Comparison of ENCODE assay signal across 9 cellular contexts in genomic region chr9:95087659-95088242, GRCh38.
DNase-seq lines count a peak whose midpoint lies in the region; ATAC-seq and TF ChIP-seq lines count a peak whose summit lies in the region.
"Had no signal": no experiment of that assay in that cellular context is flagged by ENCODE, and none has a peak within 500 bp of the region (broad histone marks: within the 10 kb centered on the region; RNA-seq: fewer than 3 reads in every experiment).

No MANE protein-coding gene starts in this region.

- peaks cover 4% of the 10 kb centered on the region for H3K4me1 Mint-ChIP-seq in T-helper 2 cell treated with Interferon-gamma antibody and Interleukin-4, amounts not matched to agents 5 μg/mL and 100 μg/mL, for 36 hours (ENCODE audit: low read depth)

- H3K9me3 Mint-ChIP-seq in T-helper 2 cell treated with Interferon-gamma antibody and Interleukin-4, amounts not matched to agents 5 μg/mL and 100 μg/mL, for 36 hours, result no peaks in the 10 kb centered on the region

- H3K4me3 ChIP-seq in GM06990 (replicated peaks; ENCODE audit: low read depth, low read length) (no peak overlapping the region), psoas muscle (no peak overlapping the region)

- TF ChIP-seq CTCF in GM06990 (IDR thresholded peaks at IDR 0.05; ENCODE audit: insufficient read depth, low read length, poor library complexity, severe bottlenecking), result peak; percentile 38
- TF ChIP-seq CTCF in psoas muscle (IDR thresholded peaks at IDR 0.05), result peak; percentile 5

- H3K27ac ChIP-seq in caudate nucleus (ENCODE audit: low read depth, low read length), result peak overlapping the region; percentile 60
- peak overlapping the region; percentile 89 for H3K27ac ChIP-seq in psoas muscle

- no peaks in the 10 kb centered on the region for H3K27me3 ChIP-seq in GM06990 (replicated peaks; ENCODE audit: control insufficient read depth, insufficient read depth, low read length)
- no peaks in the 10 kb centered on the region for H3K27me3 ChIP-seq in psoas muscle (ENCODE audit: insufficient read depth in 3 of 3, low read length in 2 of 3)

- H3K36me3 ChIP-seq in GM06990 (ENCODE audit: control insufficient read depth, insufficient read depth, low read length) (no peaks in the 10 kb centered on the region; the same call in 1 of the 2 replicates), psoas muscle (ENCODE audit: insufficient read depth in 1 of 2, low read depth in 1 of 2) (peaks cover 0 to 27% of the 10 kb centered on the region in 2 donors)

- ATAC-seq in psoas muscle (no peak), GM21825 (IDR thresholded peaks at IDR 0.05; ENCODE audit: unreplicated experiment) (no peak)

- no peak overlapping the region for H3K27ac Mint-ChIP-seq in T-helper 2 cell treated with Interferon-gamma antibody and Interleukin-4, amounts not matched to agents 5 μg/mL and 100 μg/mL, for 36 hours

- peaks cover 77% of the 10 kb centered on the region for H3K4me1 ChIP-seq in psoas muscle

- no peaks in the 10 kb centered on the region for H3K36me3 Mint-ChIP-seq in T-helper 2 cell treated with Interferon-gamma antibody and Interleukin-4, amounts not matched to agents 5 μg/mL and 100 μg/mL, for 36 hours (ENCODE audit: low read depth)

- no peaks in the 10 kb centered on the region for H3K9me3 ChIP-seq in psoas muscle

- no peaks in the 10 kb centered on the region for H3K27me3 Mint-ChIP-seq in T-helper 2 cell treated with Interferon-gamma antibody and Interleukin-4, amounts not matched to agents 5 μg/mL and 100 μg/mL, for 36 hours (ENCODE audit: low read depth)

- intact Hi-C loops in psoas muscle (cut with DNase I), result loop anchor here in 1 of 2 donors (5.0 kb wide), 1 partner anchor 60 kb away; no protein-coding TSS in a partner anchor

- WGBS in psoas muscle, 3 donors, result 66 to 76% (median 68%) methylated on average over 9 of the region's 9 CpGs

- DNase-seq in GM06990 (ENCODE audit: extremely low read depth, insufficient read length) (no peak), LoVo (ENCODE audit: low spot score) (peak; percentile 10), caudate nucleus (lab: John Stamatoyannopoulos, UW) (peak in 2 of 61 donors; percentile 20 to 34), psoas muscle (no peak), mesenteric fat pad (ENCODE audit: low spot score) (no peak), NCI-H446 treated with DMSO at 0.1 percent for 48 hours (lab: John Stamatoyannopoulos, UW) (no peak)
- no peak for DNase-seq in T-helper 2 cell treated with Interferon-gamma antibody and Interleukin-4, amounts not matched to agents 5 μg/mL and 100 μg/mL, for 36 hours (ENCODE audit: low spot score)
- DNase-seq: occipital lobe had no signal

- no peak overlapping the region for H3K4me3 Mint-ChIP-seq in T-helper 2 cell treated with Interferon-gamma antibody and Interleukin-4, amounts not matched to agents 5 μg/mL and 100 μg/mL, for 36 hours
